In genomic region chr10:10901906-10902305, GRCh38 we compare ENCODE assay signal across 25 cellular contexts.
"Had no signal": no experiment of that assay in that cellular context is flagged by ENCODE, and none has a peak within 500 bp of the region (broad histone marks: within the 10 kb centered on the region; RNA-seq: fewer than 3 reads in every experiment).

No MANE protein-coding gene starts in this region.

- H3K9me3 ChIP-seq: left lung, lower lobe of right lung, mucosa of descending colon, ovary, right atrium auricular region, right lobe of liver, stomach, testis, thyroid gland, transverse colon, upper lobe of left lung, vagina had no signal

- H3K4me3 ChIP-seq: left lung, lower lobe of right lung, mucosa of descending colon, ovary, right atrium auricular region, right lobe of liver, smooth muscle cell, stomach, testis, thyroid gland, transverse colon, upper lobe of left lung, vagina had no signal

- H3K4me1 Mint-ChIP-seq: naive thymus-derived CD4-positive, alpha-beta T cell; stimulated activated naive B cell treated with anti-CD40 and anti-IgM and Interleukin-4, amounts not matched to agents 10 μg/mL and 1 μg/mL and 100 μg/mL, for 72 hours had no signal

- H3K4me1 ChIP-seq: left lung, lower lobe of right lung, right atrium auricular region, right lobe of liver, stomach, testis, thyroid gland, transverse colon, upper lobe of left lung, vagina had no signal

- H3K27me3 ChIP-seq: left lung, ovary, right atrium auricular region, right lobe of liver, stomach, testis, thyroid gland, transverse colon, upper lobe of left lung, vagina had no signal

- H3K36me3 Mint-ChIP-seq: naive thymus-derived CD4-positive, alpha-beta T cell; natural killer cell treated with Interleukin-12 subunit alpha and Interleukin-12 subunit beta and Interleukin-15 and Interleukin-18, amount 100 ng/mL, for 72 hours; stimulated activated naive B cell treated with anti-CD40 and anti-IgM and Interleukin-4, amounts not matched to agents 10 μg/mL and 1 μg/mL and 100 μg/mL, for 72 hours had no signal

- H3K27ac ChIP-seq: left lung, lower lobe of right lung, ovary, right atrium auricular region, right lobe of liver, stomach, testis, thyroid gland, transverse colon, upper lobe of left lung, vagina had no signal

- H3K4me2 ChIP-seq: smooth muscle cell had no signal

- H3K36me3 ChIP-seq: left lung, lower lobe of right lung, ovary, right atrium auricular region, right lobe of liver, stomach, thyroid gland, transverse colon, upper lobe of left lung, vagina had no signal

- H3K4me3 Mint-ChIP-seq: naive thymus-derived CD4-positive, alpha-beta T cell; natural killer cell treated with Interleukin-12 subunit alpha and Interleukin-12 subunit beta and Interleukin-15 and Interleukin-18, amount 100 ng/mL, for 72 hours; stimulated activated naive B cell treated with anti-CD40 and anti-IgM and Interleukin-4, amounts not matched to agents 10 μg/mL and 1 μg/mL and 100 μg/mL, for 72 hours had no signal

- H3K9me3 Mint-ChIP-seq: naive thymus-derived CD4-positive, alpha-beta T cell; natural killer cell treated with Interleukin-12 subunit alpha and Interleukin-12 subunit beta and Interleukin-15 and Interleukin-18, amount 100 ng/mL, for 72 hours; stimulated activated naive B cell treated with anti-CD40 and anti-IgM and Interleukin-4, amounts not matched to agents 10 μg/mL and 1 μg/mL and 100 μg/mL, for 72 hours had no signal

- DNase-seq: hippocampal formation; kidney; left colon; left lung; lower lobe of right lung; mammary epithelial cell; midbrain; mucosa of descending colon; naive thymus-derived CD4-positive, alpha-beta T cell; ovary; right lobe of liver; stimulated activated CD4-positive, alpha-beta T cell treated with anti-CD3 and anti-CD28 coated beads, Interleukin-2, amount 100 ng/mL, for 24 hours; stimulated activated CD4-positive, alpha-beta T cell treated with anti-CD3 and anti-CD28 coated beads, Interleukin-4, amount 100 ng/mL, for 1 hour; stimulated activated naive B cell treated with anti-CD40 and anti-IgM and Interleukin-4, amounts not matched to agents 10 μg/mL and 1 μg/mL and 100 μg/mL, for 72 hours; stimulated activated naive CD8-positive, alpha-beta T cell treated with anti-CD3 and anti-CD28 coated beads, Interleukin-15, Interleukin-2, amounts not matched to agents 100 U/mL and 50 U/mL, for 24 hours; stomach; testis; thyroid gland; transverse colon; upper lobe of left lung had no signal

- H3K27ac Mint-ChIP-seq: naive thymus-derived CD4-positive, alpha-beta T cell; natural killer cell treated with Interleukin-12 subunit alpha and Interleukin-12 subunit beta and Interleukin-15 and Interleukin-18, amount 100 ng/mL, for 72 hours; progenitor cell of endocrine pancreas; stimulated activated naive B cell treated with anti-CD40 and anti-IgM and Interleukin-4, amounts not matched to agents 10 μg/mL and 1 μg/mL and 100 μg/mL, for 72 hours had no signal
